ENCODE assay signal across 8 cellular contexts in genomic region chr17:64836623-64837017, GRCh38.
A peak's percentile ranks its signal among the peaks of the same experiment; 100 is the strongest.
DNase-seq lines count a peak whose midpoint lies in the region; ATAC-seq and TF ChIP-seq lines count a peak whose summit lies in the region.
"Not testable (repeated sequence)": the region's sequence is repeated elsewhere in the genome, so short reads cannot be mapped to it uniquely, and the experiment has no call there.

No MANE protein-coding gene starts in this region.

- not testable (repeated sequence) for TF ChIP-seq POLR2A in vagina (IDR thresholded peaks at IDR 0.05)

- H2BK12ac ChIP-seq in trophoblast cell (ENCODE audit: low read length): not testable (repeated sequence)

- not testable (repeated sequence) for H3K36me3 ChIP-seq in trophoblast cell (ENCODE audit: control insufficient read depth in 1 of 2, insufficient read depth in 2 of 2, low read length in 2 of 2); vagina

- not testable (repeated sequence) for H2BK5ac ChIP-seq in trophoblast cell (ENCODE audit: low read depth, low read length, poor library complexity)

- intact Hi-C loops in vagina (cut with DNase I): not testable (repeated sequence)

- not testable (repeated sequence) for H3K79me1 ChIP-seq in trophoblast cell (ENCODE audit: low read length)

- H3K9me3 ChIP-seq in trophoblast cell (ENCODE audit: insufficient read depth, low read depth, low read length); vagina: not testable (repeated sequence)

- not testable (repeated sequence) for H3K79me2 ChIP-seq in trophoblast cell (ENCODE audit: control insufficient read depth, insufficient read depth, low read length, poor library complexity)

- peak overlapping the region; percentile 65 for H3K4me3 ChIP-seq in LNCaP clone FGC (ENCODE audit: low read depth, low read length)
- H3K4me3 ChIP-seq in choroid plexus epithelial cell (ENCODE audit: low read depth, low read length): peak overlapping the region; percentile 65
- H3K4me3 ChIP-seq in iPS-11a (ENCODE audit: low read depth, low read length): peak overlapping the region; percentile 53
- peak overlapping the region; percentile 82 for H3K4me3 ChIP-seq in trophoblast cell (ENCODE audit: low read depth, low read length)
- peak overlapping the region; percentile 77 to 79 for H3K4me3 ChIP-seq in vagina

- H2BK120ac ChIP-seq in trophoblast cell (ENCODE audit: insufficient read depth, low read length, poor library complexity): not testable (repeated sequence)

- H3K4me1 ChIP-seq in trophoblast cell (ENCODE audit: control insufficient read depth in 1 of 2, insufficient read depth in 2 of 2, low read length in 2 of 2); vagina: not testable (repeated sequence)

- peak overlapping the region; percentile 39 for H3K4ac ChIP-seq in trophoblast cell (ENCODE audit: low read depth, low read length)

- not testable (repeated sequence) for TF ChIP-seq CTCF in LNCaP clone FGC (IDR thresholded peaks at IDR 0.05; ENCODE audit: control insufficient read depth, extremely low read depth, insufficient read depth); choroid plexus epithelial cell (conservative IDR thresholded peaks at IDR 0.05; ENCODE audit: low read depth, low read length); vagina (IDR thresholded peaks at IDR 0.05)

- no CpG with 5 or more reads among the region's 32 CpGs for WGBS in trophoblast cell (ENCODE audit: extremely low coverage, insufficient coverage, insufficient read length)

- H3K27me3 ChIP-seq in trophoblast cell (ENCODE audit: insufficient read depth, low read length); vagina: not testable (repeated sequence)

- H3K18ac ChIP-seq in trophoblast cell (ENCODE audit: low read length): not testable (repeated sequence)

- peak overlapping the region; percentile 89 for H3K4me2 ChIP-seq in trophoblast cell (ENCODE audit: low read length)

- not testable (repeated sequence) for H3K23ac ChIP-seq in trophoblast cell (ENCODE audit: low read length)

- peak; percentile 24 for ATAC-seq in GM18868 (IDR thresholded peaks at IDR 0.05; ENCODE audit: unreplicated experiment)
- ATAC-seq in HG02759 (IDR thresholded peaks at IDR 0.05; ENCODE audit: unreplicated experiment): peak; percentile 41

- not testable (repeated sequence) for H4K12ac ChIP-seq in trophoblast cell (ENCODE audit: low read depth, low read length)

- H2AK5ac ChIP-seq in trophoblast cell (ENCODE audit: low read length): not testable (repeated sequence)

- peak overlapping the region; percentile 14 for H4K8ac ChIP-seq in trophoblast cell (ENCODE audit: low read depth, low read length)

- H3K14ac ChIP-seq in trophoblast cell (ENCODE audit: low read length): not testable (repeated sequence)

- not testable (repeated sequence) for H4K91ac ChIP-seq in trophoblast cell (ENCODE audit: low read depth, low read length)

- H2AFZ ChIP-seq in trophoblast cell (ENCODE audit: insufficient read depth, low read length, poor library complexity): not testable (repeated sequence)

- DNase-seq in LNCaP clone FGC (ENCODE audit: low read depth); choroid plexus epithelial cell (ENCODE audit: low read depth); vagina (ENCODE audit: extremely low spot score in 2 of 2): not testable (repeated sequence)
- DNase-seq in activated CD4-positive, alpha-beta T cell treated with anti-CD3 and anti-CD28 coated beads, Interleukin-2, amount 50 U/mL, for 48 hours: peak; percentile 38 to 53
- peak in 1 of 2 donors; percentile 8 for DNase-seq in trophoblast cell

- H3K9ac ChIP-seq in trophoblast cell (ENCODE audit: low read length): peak overlapping the region; percentile 40

- not testable (repeated sequence) for H3K27ac ChIP-seq in trophoblast cell (ENCODE audit: low read depth, low read length)
- H3K27ac ChIP-seq in vagina: peak overlapping the region; percentile 91
